ENCODE assay signal across 21 cellular contexts in genomic region chr16:2186064-2186463, GRCh38. TPM values are rescaled to one million over a fixed set of nuclear protein-coding genes. Genes with fewer than 3 reads are reported as not detected.
A peak's percentile ranks its signal among the peaks of the same experiment; 100 is the strongest.
DNase-seq lines count a peak whose midpoint lies in the region; ATAC-seq, FAIRE-seq and TF ChIP-seq lines count a peak whose summit lies in the region.
"Had no signal": no experiment of that assay in that cellular context is flagged by ENCODE, and none has a peak within 500 bp of the region (broad histone marks: within the 10 kb centered on the region; RNA-seq: fewer than 3 reads in every experiment).

No MANE protein-coding gene starts in this region.

- no peaks in the 10 kb centered on the region for H3K36me3 Mint-ChIP-seq in WTC11
- H3K36me3 Mint-ChIP-seq in neural progenitor cell = peaks cover 2% of the 10 kb centered on the region
- H3K36me3 Mint-ChIP-seq in endothelial cell (ENCODE audit: low read depth, unreplicated experiment) = peaks cover 5% of the 10 kb centered on the region
- H3K36me3 Mint-ChIP-seq: IgD-negative memory B cell had no signal

- no peak for TF ChIP-seq RAD21 in HepG2 (CRISPR knock-in tag; IDR thresholded peaks at IDR 0.05)

- H3K27me3 Mint-ChIP-seq in WTC11 (ENCODE audit: low read depth) (no peaks in the 10 kb centered on the region), neural progenitor cell (ENCODE audit: insufficient read depth, low read depth) (peaks cover 9% of the 10 kb centered on the region), endothelial cell (ENCODE audit: unreplicated experiment) (peaks cover 18% of the 10 kb centered on the region)
- H3K27me3 Mint-ChIP-seq: CD4-positive, alpha-beta T cell had no signal

- ATAC-seq in HepG2 = no peak
- no peak for ATAC-seq in right lobe of liver
- ATAC-seq in WTC11 = no peak

- no TSS peak for BruUV-seq in HepG2 (replicated peaks; lab: Mats Ljungman, UMichigan)

- H3K4me1 Mint-ChIP-seq in WTC11 = 0 out of 2 replicates have a peak, but pooled peaks cover 3% of the 10 kb centered on the region
- peaks cover 3% of the 10 kb centered on the region for H3K4me1 Mint-ChIP-seq in neural progenitor cell
- H3K4me1 Mint-ChIP-seq in endothelial cell (ENCODE audit: unreplicated experiment) = no peaks in the 10 kb centered on the region

- no peaks in the 10 kb centered on the region for H3K79me2 ChIP-seq in HepG2 (ENCODE audit: insufficient read depth, low read length)
- H3K79me2 ChIP-seq in neural progenitor cell (ENCODE audit: low read depth) = no peaks in the 10 kb centered on the region

- POLR2A ChIA-PET in HepG2 (lab: Yijun Ruan, JAX) = no interaction called here
- POLR2A ChIA-PET in WTC11 (lab: Charles Lee) = no interaction called here

- CTCF ChIA-PET in HepG2 (lab: Yijun Ruan, JAX; ENCODE audit: low intra/inter-chr PET ratio, low total read pairs) = no interaction called here
- CTCF ChIA-PET in WTC11 (lab: Charles Lee) = interaction anchor here (5.7 kb wide), 1 partner anchor 8 kb away, joined by 24 read pairs; no protein-coding TSS in a partner anchor

- intact Hi-C loops in HepG2 (cut with micrococcal nuclease; ENCODE audit: unreplicated experiment) = no loop called here
- intact Hi-C loops in right lobe of liver (cut with DNase I) = no loop called here

- 81% methylated on average over 13 of the region's 13 CpGs for WGBS in HepG2 (ENCODE audit: low lambda C conversion rate)
- 91% methylated on average over 13 of the region's 13 CpGs for WGBS in right lobe of liver (ENCODE audit: insufficient coverage, low coverage, low lambda C conversion rate, missing lambda C conversion rate)

- no peaks in the 10 kb centered on the region for H3K27me3 ChIP-seq in HepG2 (ENCODE audit: control insufficient read depth in 1 of 2, insufficient read depth in 2 of 2, low read length in 2 of 2)
- no peaks in the 10 kb centered on the region for H3K27me3 ChIP-seq in right lobe of liver
- H3K27me3 ChIP-seq in neural progenitor cell = no peaks in the 10 kb centered on the region
- H3K27me3 ChIP-seq: BE2C had no signal

- H3K9me3 ChIP-seq in HepG2 (ENCODE audit: low read length) (no peaks in the 10 kb centered on the region), right lobe of liver (no peaks in the 10 kb centered on the region), neural progenitor cell (ENCODE audit: low read depth) (no peaks in the 10 kb centered on the region)
- H3K9me3 ChIP-seq: BE2C, Caco-2, HAP-1 had no signal

- in situ Hi-C loops in HepG2 (cut with HindIII; ENCODE audit: extremely low pct_ligation_motif_present, low pct_unique_long_range_greater_than_20kb) = no loop called here

- TF ChIP-seq EP300 in HepG2 (IDR thresholded peaks at IDR 0.05; ENCODE audit: low read depth in 2 of 2, low read length in 2 of 2) = no peak
- TF ChIP-seq EP300 in HepG2 (CRISPR knock-in tag; IDR thresholded peaks at IDR 0.05; ENCODE audit: borderline replicate concordance) = no peak

- H3K4me3 Mint-ChIP-seq in WTC11 (no peak overlapping the region), neural progenitor cell (no peak overlapping the region), endothelial cell (ENCODE audit: unreplicated experiment) (no peak overlapping the region)
- H3K4me3 Mint-ChIP-seq: CD4-positive, alpha-beta T cell had no signal

- H3K36me3 ChIP-seq in HepG2 (replicated peaks in 1 of 2; ENCODE audit: control insufficient read depth in 1 of 2, insufficient read depth in 2 of 2, low read length in 2 of 2) (no peaks in the 10 kb centered on the region), right lobe of liver (no peaks in the 10 kb centered on the region), neural progenitor cell (no peaks in the 10 kb centered on the region)

- H3K27ac Mint-ChIP-seq in WTC11 (0 out of 2 replicates have a peak overlapping the region, but pooled peaks have one; percentile 41), neural progenitor cell (peak overlapping the region; percentile 74), endothelial cell (ENCODE audit: unreplicated experiment) (no peak overlapping the region)
- H3K27ac Mint-ChIP-seq: CD4-positive, alpha-beta T cell had no signal

- no peaks in the 10 kb centered on the region for H3F3A ChIP-seq in neural progenitor cell (ENCODE audit: low read depth)

- H2AFZ ChIP-seq in HepG2 (ENCODE audit: low read length) (no peak overlapping the region), neural progenitor cell (replicated peaks) (no peak overlapping the region)
- H2AFZ ChIP-seq: GM23248 had no signal

- no peak for FAIRE-seq in HepG2 (lab: Jason Lieb, UNC)
- FAIRE-seq: GM12892, GM18507, HTR-8/SVneo had no signal

- no peak overlapping the region for H3K4me3 ChIP-seq in HepG2 (replicated peaks in 1 of 3; ENCODE audit: insufficient read depth in 1 of 3, low read depth in 2 of 3, low read length in 3 of 3)
- H3K4me3 ChIP-seq in right lobe of liver = no peak overlapping the region
- H3K4me3 ChIP-seq in neural progenitor cell = no peak overlapping the region
- H3K4me3 ChIP-seq: GM23248, HAP-1 had no signal

- H3K9me3 Mint-ChIP-seq in WTC11 = no peaks in the 10 kb centered on the region
- H3K9me3 Mint-ChIP-seq in neural progenitor cell = no peaks in the 10 kb centered on the region
- no peaks in the 10 kb centered on the region for H3K9me3 Mint-ChIP-seq in endothelial cell (ENCODE audit: unreplicated experiment)
- H3K9me3 Mint-ChIP-seq: CD4-positive, alpha-beta T cell; IgD-negative memory B cell had no signal

- H3K27ac ChIP-seq in HepG2 (ENCODE audit: extremely low read length, insufficient read depth, low read length) (no peak overlapping the region), right lobe of liver (no peak overlapping the region), neural progenitor cell (no peak overlapping the region)
- H3K27ac ChIP-seq: C4-2B, GM23248 had no signal

- H3K4me2 ChIP-seq in HepG2 (ENCODE audit: low read depth, low read length) (no peak overlapping the region), neural progenitor cell (no peak overlapping the region)

- DNase-seq in HepG2 (ENCODE audit: low spot score) = no peak
- no peak for DNase-seq in right lobe of liver
- no peak for DNase-seq in WTC11 (ENCODE audit: low spot score)
- no peak for DNase-seq in neural progenitor cell (ENCODE audit: low spot score)
- DNase-seq in NCI-H1436 (lab: John Stamatoyannopoulos, UW) = no peak
- DNase-seq in endothelial cell (ENCODE audit: low spot score) = no peak
- no peak for DNase-seq in NCI-H1417 (lab: John Stamatoyannopoulos, UW)
- DNase-seq: BE2C; Caco-2; CD4-positive, alpha-beta T cell; DMS153; DMS79; GDM1; GM23248 had no signal

- no peak for TF ChIP-seq CTCF in HepG2 (CRISPR knock-in tag; IDR thresholded peaks at IDR 0.05)
- TF ChIP-seq CTCF in right lobe of liver (IDR thresholded peaks at IDR 0.05) = no peak
- no peak for TF ChIP-seq CTCF in WTC11 (IDR thresholded peaks at IDR 0.05)
- no peak for TF ChIP-seq CTCF in neural progenitor cell (IDR thresholded peaks at IDR 0.05)
- no peak for TF ChIP-seq CTCF in endothelial cell (IDR thresholded peaks at IDR 0.05; ENCODE audit: unreplicated experiment)

- H3K4me1 ChIP-seq in HepG2 (ENCODE audit: insufficient read depth, low read length) (peaks cover 35% of the 10 kb centered on the region), right lobe of liver (no peaks in the 10 kb centered on the region), neural progenitor cell (no peaks in the 10 kb centered on the region)
- H3K4me1 ChIP-seq: BE2C, Caco-2, HAP-1 had no signal

- TF ChIP-seq POLR2A in HepG2 (IDR thresholded peaks at IDR 0.05; ENCODE audit: insufficient read depth in 1 of 2, low read depth in 2 of 2, low read length in 2 of 2) (no peak), right lobe of liver (IDR thresholded peaks at IDR 0.05) (no peak)

- H3K9ac ChIP-seq in HepG2 (ENCODE audit: insufficient read depth, low read depth, low read length) (no peak overlapping the region), neural progenitor cell (no peak overlapping the region)
- H3K9ac ChIP-seq: GM23248 had no signal

- no peaks in the 10 kb centered on the region for H4K20me1 ChIP-seq in HepG2 (ENCODE audit: insufficient read depth, low read length)
- H4K20me1 ChIP-seq in neural progenitor cell (ENCODE audit: low read depth) = no peaks in the 10 kb centered on the region

RNA-seq across cellular contexts. Expression of gene CASKIN1, which starts 10.3 kb away (rescaled TPM):
- 1.2 and 1.4 TPM in 2 replicates for total RNA-seq in HepG2 (2016; rRNA removed; fragmentation: Illumina TruSeq; extraction: Trizol)
- 0.20 and 2.1 TPM in 2 replicates for total RNA-seq in HepG2 (2016; cell fraction: cytosol; rRNA removed; fragmentation: Illumina TruSeq; extraction: Trizol; ENCODE audit: low read depth)
- total RNA-seq in HepG2 (2016; cell fraction: insoluble cytoplasmic fraction; rRNA removed; fragmentation: Illumina TruSeq; extraction: Trizol) = 0.56 and 0.91 TPM in 2 replicates
- total RNA-seq in HepG2 (2016; cell fraction: membrane; rRNA removed; fragmentation: Illumina TruSeq; extraction: Trizol) = 0.65 and 0.76 TPM in 2 replicates
- 0.65 and 1.9 TPM in 2 replicates for total RNA-seq in HepG2 (2016; cell fraction: nucleus; rRNA removed; fragmentation: Illumina TruSeq; extraction: Trizol)
- 2.2 and 9.4 TPM in 2 replicates for polyA plus RNA-seq in HepG2 (2011; rRNA removed)
- polyA plus RNA-seq in HepG2 (2011; cell fraction: cytosol; rRNA removed) = 0.65 and 1.0 TPM in 2 replicates
- polyA plus RNA-seq in HepG2 (2011; cell fraction: nucleus; rRNA removed) = 13.6 and 21.2 TPM in 2 replicates
- polyA plus RNA-seq in HepG2 (2012) = 2.3 and 3.3 TPM in 2 replicates
- 0.10 TPM in 2 replicates for polyA plus RNA-seq in HepG2 (2016; cell fraction: cytosol; fragmentation: Illumina TruSeq; extraction: Trizol; ENCODE audit: low read depth)
- 0.49 and 0.81 TPM in 2 replicates for polyA plus RNA-seq in HepG2 (2016; cell fraction: insoluble cytoplasmic fraction; fragmentation: Illumina TruSeq; extraction: Trizol; ENCODE audit: low read depth)
- polyA plus RNA-seq in HepG2 (2016; cell fraction: membrane; fragmentation: Illumina TruSeq; extraction: Trizol; ENCODE audit: low read depth) = 0.34 and 0.36 TPM in 2 replicates
- polyA plus RNA-seq in HepG2 (2016; cell fraction: nucleus; fragmentation: Illumina TruSeq; extraction: Trizol; ENCODE audit: insufficient read depth, low read depth) = 4.1 and 6.3 TPM in 2 replicates
- polyA minus RNA-seq in HepG2 (2011; rRNA and poly(A)+ RNA removed; ENCODE audit: low replicate concordance) = 4.0 TPM in 1 of 2 replicates, not detected in the other
- polyA minus RNA-seq in HepG2 (2011; cell fraction: cytosol; rRNA and poly(A)+ RNA removed) = 0.88 and 1.8 TPM in 2 replicates
- 1.5 and 2.7 TPM in 2 replicates for polyA minus RNA-seq in HepG2 (2011; cell fraction: nucleus; rRNA and poly(A)+ RNA removed)
- total RNA-seq in right lobe of liver = not detected
- total RNA-seq in WTC11 (2021) = 9.4 to 15.7 TPM (median 11.3 TPM) in 3 replicates
- total RNA-seq in neural progenitor cell (ENCODE audit: low replicate concordance) = 1.6 and 9.0 TPM in 2 replicates
- 2.4 TPM for total RNA-seq in endothelial cell (ENCODE audit: unreplicated experiment)
- total RNA-seq: Daoy, GM23248 had no signal
- polyA plus RNA-seq: GM23248, IgD-negative memory B cell had no signal

RNA-seq across cellular contexts. Expression of gene MLST8, which starts 19.2 kb away (rescaled TPM):
- total RNA-seq in HepG2 (2016; rRNA removed; fragmentation: Illumina TruSeq; extraction: Trizol) (25.2 and 30.8 TPM in 2 replicates), right lobe of liver (10 to 100 TPM; 13.1 to 51.0 (median 17.5) TPM), WTC11 (2021) (71.6 to 76.1 TPM (median 75.9 TPM) in 3 replicates), neural progenitor cell (ENCODE audit: low replicate concordance) (24.9 and 89.0 TPM in 2 replicates), endothelial cell (ENCODE audit: unreplicated experiment) (35.4 TPM)
- total RNA-seq in HepG2 (2016; cell fraction: cytosol; rRNA removed; fragmentation: Illumina TruSeq; extraction: Trizol; ENCODE audit: low read depth) = 66.8 and 68.3 TPM in 2 replicates
- 24.8 and 34.9 TPM in 2 replicates for total RNA-seq in HepG2 (2016; cell fraction: insoluble cytoplasmic fraction; rRNA removed; fragmentation: Illumina TruSeq; extraction: Trizol)
- 73.3 and 82.0 TPM in 2 replicates for total RNA-seq in HepG2 (2016; cell fraction: membrane; rRNA removed; fragmentation: Illumina TruSeq; extraction: Trizol)
- total RNA-seq in HepG2 (2016; cell fraction: nucleus; rRNA removed; fragmentation: Illumina TruSeq; extraction: Trizol) = 20.0 and 20.9 TPM in 2 replicates
- 70.9 and 72.7 TPM in 2 replicates for polyA plus RNA-seq in HepG2 (2011; rRNA removed)
- 88.3 and 159 TPM in 2 replicates for polyA plus RNA-seq in HepG2 (2011; cell fraction: cytosol; rRNA removed)
- 109 and 133 TPM in 2 replicates for polyA plus RNA-seq in HepG2 (2011; cell fraction: nucleus; rRNA removed)
- polyA plus RNA-seq in HepG2 (2012) = 26.5 and 34.3 TPM in 2 replicates
- 136 and 139 TPM in 2 replicates for polyA plus RNA-seq in HepG2 (2016; cell fraction: cytosol; fragmentation: Illumina TruSeq; extraction: Trizol; ENCODE audit: low read depth)
- polyA plus RNA-seq in HepG2 (2016; cell fraction: insoluble cytoplasmic fraction; fragmentation: Illumina TruSeq; extraction: Trizol; ENCODE audit: low read depth) = 45.5 and 48.4 TPM in 2 replicates
- polyA plus RNA-seq in HepG2 (2016; cell fraction: membrane; fragmentation: Illumina TruSeq; extraction: Trizol; ENCODE audit: low read depth) = 121 and 123 TPM in 2 replicates
- polyA plus RNA-seq in HepG2 (2016; cell fraction: nucleus; fragmentation: Illumina TruSeq; extraction: Trizol; ENCODE audit: insufficient read depth, low read depth) = 52.7 and 57.3 TPM in 2 replicates
- 111 and 121 TPM in 2 replicates for polyA minus RNA-seq in HepG2 (2011; rRNA and poly(A)+ RNA removed; ENCODE audit: low replicate concordance)
- 30.5 and 31.0 TPM in 2 replicates for polyA minus RNA-seq in HepG2 (2011; cell fraction: cytosol; rRNA and poly(A)+ RNA removed)
- polyA minus RNA-seq in HepG2 (2011; cell fraction: nucleus; rRNA and poly(A)+ RNA removed) = 41.5 and 46.5 TPM in 2 replicates

RNA-seq across cellular contexts. Expression of gene BRICD5, which starts 24.6 kb away (rescaled TPM):
- total RNA-seq in HepG2 (2016; rRNA removed; fragmentation: Illumina TruSeq; extraction: Trizol) (1.7 and 5.8 TPM in 2 replicates), right lobe of liver (1 to 10 TPM in 4 of 6 experiments, under 1 TPM in 2; 0.74 to 3.7 (median 2.0) TPM), WTC11 (2021) (12.5 to 15.2 TPM (median 13.6 TPM) in 3 replicates), neural progenitor cell (ENCODE audit: low replicate concordance) (5.2 and 14.5 TPM in 2 replicates), endothelial cell (ENCODE audit: unreplicated experiment) (21.1 TPM)
- total RNA-seq in HepG2 (2016; cell fraction: cytosol; rRNA removed; fragmentation: Illumina TruSeq; extraction: Trizol; ENCODE audit: low read depth) = 2.2 and 3.3 TPM in 2 replicates
- 1.6 and 6.3 TPM in 2 replicates for total RNA-seq in HepG2 (2016; cell fraction: insoluble cytoplasmic fraction; rRNA removed; fragmentation: Illumina TruSeq; extraction: Trizol)
- total RNA-seq in HepG2 (2016; cell fraction: membrane; rRNA removed; fragmentation: Illumina TruSeq; extraction: Trizol) = 1.4 and 2.7 TPM in 2 replicates
- total RNA-seq in HepG2 (2016; cell fraction: nucleus; rRNA removed; fragmentation: Illumina TruSeq; extraction: Trizol) = 5.3 and 6.8 TPM in 2 replicates
- 1.6 and 2.0 TPM in 2 replicates for polyA plus RNA-seq in HepG2 (2011; rRNA removed)
- polyA plus RNA-seq in HepG2 (2011; cell fraction: cytosol; rRNA removed) = 0.71 and 1.3 TPM in 2 replicates
- 20.0 and 26.3 TPM in 2 replicates for polyA plus RNA-seq in HepG2 (2011; cell fraction: nucleus; rRNA removed)
- polyA plus RNA-seq in HepG2 (2012) = 3.3 and 5.8 TPM in 2 replicates
- polyA plus RNA-seq in HepG2 (2016; cell fraction: cytosol; fragmentation: Illumina TruSeq; extraction: Trizol; ENCODE audit: low read depth) = 1.9 and 3.4 TPM in 2 replicates
- polyA plus RNA-seq in HepG2 (2016; cell fraction: insoluble cytoplasmic fraction; fragmentation: Illumina TruSeq; extraction: Trizol; ENCODE audit: low read depth) = 1.3 and 2.2 TPM in 2 replicates
- polyA plus RNA-seq in HepG2 (2016; cell fraction: membrane; fragmentation: Illumina TruSeq; extraction: Trizol; ENCODE audit: low read depth) = 0.97 and 1.2 TPM in 2 replicates
- 15.3 and 20.5 TPM in 2 replicates for polyA plus RNA-seq in HepG2 (2016; cell fraction: nucleus; fragmentation: Illumina TruSeq; extraction: Trizol; ENCODE audit: insufficient read depth, low read depth)
- 0.72 and 4.8 TPM in 2 replicates for polyA minus RNA-seq in HepG2 (2011; rRNA and poly(A)+ RNA removed; ENCODE audit: low replicate concordance)
- polyA minus RNA-seq in HepG2 (2011; cell fraction: cytosol; rRNA and poly(A)+ RNA removed) = 3.1 TPM in 1 of 2 replicates, not detected in the other
- 3.1 and 8.0 TPM in 2 replicates for polyA minus RNA-seq in HepG2 (2011; cell fraction: nucleus; rRNA and poly(A)+ RNA removed)

RNA-seq across cellular contexts. Expression of gene PGP, which starts 28.6 kb away (rescaled TPM):
- 15.6 and 18.3 TPM in 2 replicates for total RNA-seq in HepG2 (2016; rRNA removed; fragmentation: Illumina TruSeq; extraction: Trizol)
- 17.4 and 22.1 TPM in 2 replicates for total RNA-seq in HepG2 (2016; cell fraction: cytosol; rRNA removed; fragmentation: Illumina TruSeq; extraction: Trizol; ENCODE audit: low read depth)
- 14.6 and 17.3 TPM in 2 replicates for total RNA-seq in HepG2 (2016; cell fraction: insoluble cytoplasmic fraction; rRNA removed; fragmentation: Illumina TruSeq; extraction: Trizol)
- 19.3 and 24.3 TPM in 2 replicates for total RNA-seq in HepG2 (2016; cell fraction: membrane; rRNA removed; fragmentation: Illumina TruSeq; extraction: Trizol)
- 13.5 and 16.4 TPM in 2 replicates for total RNA-seq in HepG2 (2016; cell fraction: nucleus; rRNA removed; fragmentation: Illumina TruSeq; extraction: Trizol)
- polyA plus RNA-seq in HepG2 (2011; rRNA removed) = 7.3 and 8.4 TPM in 2 replicates
- polyA plus RNA-seq in HepG2 (2011; cell fraction: cytosol; rRNA removed) = 4.2 and 9.0 TPM in 2 replicates
- polyA plus RNA-seq in HepG2 (2011; cell fraction: nucleus; rRNA removed) = 26.9 and 29.4 TPM in 2 replicates
- 5.8 and 6.7 TPM in 2 replicates for polyA plus RNA-seq in HepG2 (2012)
- polyA plus RNA-seq in HepG2 (2016; cell fraction: cytosol; fragmentation: Illumina TruSeq; extraction: Trizol; ENCODE audit: low read depth) = 28.2 and 33.1 TPM in 2 replicates
- 21.0 and 21.9 TPM in 2 replicates for polyA plus RNA-seq in HepG2 (2016; cell fraction: insoluble cytoplasmic fraction; fragmentation: Illumina TruSeq; extraction: Trizol; ENCODE audit: low read depth)
- 24.1 and 25.1 TPM in 2 replicates for polyA plus RNA-seq in HepG2 (2016; cell fraction: membrane; fragmentation: Illumina TruSeq; extraction: Trizol; ENCODE audit: low read depth)
- 37.7 and 42.5 TPM in 2 replicates for polyA plus RNA-seq in HepG2 (2016; cell fraction: nucleus; fragmentation: Illumina TruSeq; extraction: Trizol; ENCODE audit: insufficient read depth, low read depth)
- 7.8 and 25.3 TPM in 2 replicates for polyA minus RNA-seq in HepG2 (2011; rRNA and poly(A)+ RNA removed; ENCODE audit: low replicate concordance)
- 3.1 and 4.7 TPM in 2 replicates for polyA minus RNA-seq in HepG2 (2011; cell fraction: cytosol; rRNA and poly(A)+ RNA removed)
- 6.1 and 8.8 TPM in 2 replicates for polyA minus RNA-seq in HepG2 (2011; cell fraction: nucleus; rRNA and poly(A)+ RNA removed)
- total RNA-seq in right lobe of liver = 10 to 100 TPM in 1 of 6 experiments, 1 to 10 TPM in 5; 3.8 to 14.2 (median 6.9) TPM
- total RNA-seq in WTC11 (2021) = 38.4 to 40.1 TPM (median 39.5 TPM) in 3 replicates
- 13.3 and 42.9 TPM in 2 replicates for total RNA-seq in neural progenitor cell (ENCODE audit: low replicate concordance)
- total RNA-seq in endothelial cell (ENCODE audit: unreplicated experiment) = 31.5 TPM

RNA-seq across cellular contexts. Expression of gene TRAF7, which starts 30.5 kb away (rescaled TPM):
- total RNA-seq in HepG2 (2016; rRNA removed; fragmentation: Illumina TruSeq; extraction: Trizol) (40.3 and 47.9 TPM in 2 replicates), right lobe of liver (10 to 100 TPM; 40.9 to 56.2 (median 46.2) TPM), WTC11 (2021) (148 to 159 TPM (median 152 TPM) in 3 replicates), neural progenitor cell (ENCODE audit: low replicate concordance) (24.1 and 63.6 TPM in 2 replicates), endothelial cell (ENCODE audit: unreplicated experiment) (190 TPM)
- 34.6 and 39.0 TPM in 2 replicates for total RNA-seq in HepG2 (2016; cell fraction: cytosol; rRNA removed; fragmentation: Illumina TruSeq; extraction: Trizol; ENCODE audit: low read depth)
- total RNA-seq in HepG2 (2016; cell fraction: insoluble cytoplasmic fraction; rRNA removed; fragmentation: Illumina TruSeq; extraction: Trizol) = 37.7 and 45.9 TPM in 2 replicates
- 86.6 and 88.7 TPM in 2 replicates for total RNA-seq in HepG2 (2016; cell fraction: membrane; rRNA removed; fragmentation: Illumina TruSeq; extraction: Trizol)
- 27.8 and 32.2 TPM in 2 replicates for total RNA-seq in HepG2 (2016; cell fraction: nucleus; rRNA removed; fragmentation: Illumina TruSeq; extraction: Trizol)
- polyA plus RNA-seq in HepG2 (2011; rRNA removed) = 65.6 and 67.9 TPM in 2 replicates
- 42.1 and 56.2 TPM in 2 replicates for polyA plus RNA-seq in HepG2 (2011; cell fraction: cytosol; rRNA removed)
- 119 and 145 TPM in 2 replicates for polyA plus RNA-seq in HepG2 (2011; cell fraction: nucleus; rRNA removed)
- polyA plus RNA-seq in HepG2 (2012) = 36.5 and 51.9 TPM in 2 replicates
- polyA plus RNA-seq in HepG2 (2016; cell fraction: cytosol; fragmentation: Illumina TruSeq; extraction: Trizol; ENCODE audit: low read depth) = 64.8 and 68.7 TPM in 2 replicates
- polyA plus RNA-seq in HepG2 (2016; cell fraction: insoluble cytoplasmic fraction; fragmentation: Illumina TruSeq; extraction: Trizol; ENCODE audit: low read depth) = 43.6 and 56.9 TPM in 2 replicates
- polyA plus RNA-seq in HepG2 (2016; cell fraction: membrane; fragmentation: Illumina TruSeq; extraction: Trizol; ENCODE audit: low read depth) = 91.9 and 99.7 TPM in 2 replicates
- polyA plus RNA-seq in HepG2 (2016; cell fraction: nucleus; fragmentation: Illumina TruSeq; extraction: Trizol; ENCODE audit: insufficient read depth, low read depth) = 74.4 and 76.4 TPM in 2 replicates
- 81.3 and 108 TPM in 2 replicates for polyA minus RNA-seq in HepG2 (2011; rRNA and poly(A)+ RNA removed; ENCODE audit: low replicate concordance)
- polyA minus RNA-seq in HepG2 (2011; cell fraction: cytosol; rRNA and poly(A)+ RNA removed) = 41.1 and 51.4 TPM in 2 replicates
- 18.5 and 21.0 TPM in 2 replicates for polyA minus RNA-seq in HepG2 (2011; cell fraction: nucleus; rRNA and poly(A)+ RNA removed)
